ENCODE assay signal across 18 cellular contexts in genomic region chrX:45154033-45154360, GRCh38. TPM values are rescaled to one million over a fixed set of nuclear protein-coding genes. Genes with fewer than 3 reads are reported as not detected.
A peak's percentile ranks its signal among the peaks of the same experiment; 100 is the strongest.
DNase-seq lines count a peak whose midpoint lies in the region; ATAC-seq and TF ChIP-seq lines count a peak whose summit lies in the region.
"Had no signal": no experiment of that assay in that cellular context is flagged by ENCODE, and none has a peak within 500 bp of the region (broad histone marks: within the 10 kb centered on the region; RNA-seq: fewer than 3 reads in every experiment).

No MANE protein-coding gene starts in this region.

- intact Hi-C loops in dorsolateral prefrontal cortex (cut with DNase I) = no loop called here

- H3K27me3 ChIP-seq in dorsolateral prefrontal cortex = peaks cover 0 to 43% (median 0%) of the 10 kb centered on the region in 45 donors
- H3K27me3 ChIP-seq: BLaER1 treated with 17β-estradiol and CSF1 and Interleukin-3, amounts not matched to agents 10 nM and 100 nM had no signal

- no peak for ATAC-seq in esophagus mucosa
- ATAC-seq: CD8-positive, alpha-beta T cell; GM23338; HepG2 had no signal

- H3K27ac ChIP-seq in angular gyrus (ENCODE audit: low read depth, low read length) (peak overlapping the region; percentile 62), caudate nucleus (ENCODE audit: low read depth, low read length) (peak overlapping the region; percentile 60), dorsolateral prefrontal cortex (peak overlapping the region in 51 of 59 donors; percentile 7 to 88 (median 70))
- H3K27ac ChIP-seq: BLaER1 treated with 17β-estradiol and CSF1 and Interleukin-3, amounts not matched to agents 10 nM and 100 nM had no signal

- H3K4me1 Mint-ChIP-seq in endothelial cell (ENCODE audit: unreplicated experiment) = no peaks in the 10 kb centered on the region
- H3K4me1 Mint-ChIP-seq: B cell, GM23338 had no signal

- peaks cover 33% of the 10 kb centered on the region for H3K36me3 Mint-ChIP-seq in endothelial cell (ENCODE audit: low read depth, unreplicated experiment)
- H3K36me3 Mint-ChIP-seq: CD8-positive, alpha-beta T cell had no signal

- peaks cover 1% of the 10 kb centered on the region for H3K27me3 Mint-ChIP-seq in endothelial cell (ENCODE audit: unreplicated experiment)
- H3K27me3 Mint-ChIP-seq: B cell had no signal

- H3K4me3 Mint-ChIP-seq in endothelial cell (ENCODE audit: unreplicated experiment) = no peak overlapping the region
- H3K4me3 Mint-ChIP-seq: B cell; CD8-positive, alpha-beta T cell; GM23338 had no signal

- TF ChIP-seq CTCF in dorsolateral prefrontal cortex (IDR thresholded peaks at IDR 0.05 in 54 of 56, conservative IDR thresholded peaks at IDR 0.05 in 2 of 56; ENCODE audit: low read depth in 1 of 56, partially characterized antibody in 56 of 56) (no peak), endothelial cell (IDR thresholded peaks at IDR 0.05; ENCODE audit: unreplicated experiment) (no peak)

- no peaks in the 10 kb centered on the region for H3K9me3 Mint-ChIP-seq in endothelial cell (ENCODE audit: unreplicated experiment)
- H3K9me3 Mint-ChIP-seq: CD8-positive, alpha-beta T cell; GM23338 had no signal

- no peak overlapping the region for H3K27ac Mint-ChIP-seq in endothelial cell (ENCODE audit: unreplicated experiment)
- H3K27ac Mint-ChIP-seq: B cell; CD8-positive, alpha-beta T cell; GM23338 had no signal

- H3K4me3 ChIP-seq in dorsolateral prefrontal cortex = no peak overlapping the region
- H3K4me3 ChIP-seq: BLaER1 treated with 17β-estradiol and CSF1 and Interleukin-3, amounts not matched to agents 10 nM and 100 nM; GM23338 had no signal

- DNase-seq in caudate nucleus (lab: John Stamatoyannopoulos, UW) (peak in 1 of 61 donors; percentile 65), dorsolateral prefrontal cortex (peak in 1 of 10 donors; percentile 51), HuH-7 (ENCODE audit: low spot score) (no peak), endothelial cell (ENCODE audit: low spot score) (no peak)
- DNase-seq: CD8-positive, alpha-beta T cell; COR-L47; DMS 273 treated with DMSO at 0.1 percent for 48 hours; DMS53; DND-41; EL; HCEC 1CT had no signal

RNA-seq across cellular contexts. Expression of gene DIPK2B, which starts 46.7 kb away (rescaled TPM):
- total RNA-seq in dorsolateral prefrontal cortex (10 to 100 TPM in 53 of 120 experiments, 1 to 10 TPM in 67; 3.5 to 24.3 (median 9.7) TPM), esophagus mucosa (2.9 TPM), endothelial cell (ENCODE audit: unreplicated experiment) (286 TPM)
- total RNA-seq: A172; B cell; CD8-positive, alpha-beta T cell; GM23338; HepG2 had no signal

Comparison
In these comparisons a context has a peak if more than half of its experiments do, and no peak if none do; other contexts are left out.
1. RNA of gene DIPK2B, which starts 46.7 kb away (total RNA-seq): 286 TPM in endothelial cell (single experiment); 3.5 to 24.3 TPM in dorsolateral prefrontal cortex and 2.9 TPM in esophagus mucosa (single experiment); every median in the first group is over 10 times any median in the second.
2. Peak in every context shown above with its lines, with median percentiles within 50 percentile points of each other: H3K27ac ChIP-seq.